17 cellular contexts compared by ENCODE assay signal in the genomic region with DNA sequence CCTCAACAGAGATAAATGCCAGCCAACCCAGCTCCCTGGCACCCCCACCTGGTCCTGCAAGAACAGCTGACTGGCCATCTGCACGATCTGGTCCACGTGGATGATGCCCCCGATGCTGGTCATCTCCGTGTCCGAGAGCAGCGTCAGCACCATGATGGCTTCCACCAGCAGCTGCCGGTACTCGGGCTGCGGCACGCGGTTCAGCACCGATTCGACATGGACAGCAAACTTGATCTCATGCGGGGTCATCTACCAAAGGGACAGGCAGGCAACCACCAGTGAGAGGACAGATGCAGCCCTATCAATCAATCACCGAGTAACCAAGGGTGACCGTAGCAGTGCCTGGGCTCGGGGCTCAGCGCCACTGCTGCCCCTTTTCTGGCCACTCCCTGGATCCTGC.
"Had no signal": no experiment of that assay in that cellular context is flagged by ENCODE, and none has a peak within 500 bp of the region (broad histone marks: within the 10 kb centered on the region; RNA-seq: fewer than 3 reads in every experiment).

No MANE protein-coding gene starts in this region.

- H3K36me3 ChIP-seq: breast epithelium, pancreas had no signal

- H3K27me3 Mint-ChIP-seq: activated naive CD8-positive, alpha-beta T cell treated with anti-CD3 and anti-CD28 coated beads, Interleukin-2, amount 10 ng/mL, durations not matched to agents 7 days and 5 days; memory B cell; naive thymus-derived CD4-positive, alpha-beta T cell; stimulated activated naive B cell treated with anti-CD40 and anti-IgM and Interleukin-4, amounts not matched to agents 10 μg/mL and 1 μg/mL and 100 μg/mL, for 72 hours had no signal

- H3K4me2 ChIP-seq: hepatocyte had no signal

- DNase-seq: activated naive CD8-positive, alpha-beta T cell treated with anti-CD3 and anti-CD28 coated beads, Interleukin-2, amount 10 ng/mL, durations not matched to agents 7 days and 5 days; endodermal cell; erythroblast; kidney; left lung; mucosa of descending colon; naive thymus-derived CD4-positive, alpha-beta T cell; pancreas; stimulated activated CD4-positive, alpha-beta T cell treated with anti-CD3 and anti-CD28 coated beads, Interleukin-15, amount 100 ng/mL, for 24 hours; stimulated activated CD4-positive, alpha-beta T cell treated with anti-CD3 and anti-CD28 coated beads, Interleukin-4, amount 100 ng/mL, for 1 hour; stimulated activated naive B cell treated with anti-CD40 and anti-IgM and Interleukin-4, amounts not matched to agents 10 μg/mL and 1 μg/mL and 100 μg/mL, for 72 hours; trophoblast cell had no signal

- H3K9me3 ChIP-seq: breast epithelium, left lung, mucosa of descending colon, pancreas had no signal

- H3K27ac Mint-ChIP-seq: activated naive CD8-positive, alpha-beta T cell treated with anti-CD3 and anti-CD28 coated beads, Interleukin-2, amount 10 ng/mL, durations not matched to agents 7 days and 5 days; activated T-helper 1 cell treated with anti-CD3 and anti-CD28 coated beads, Interleukin-12 subunit alpha, Interleukin-12 subunit beta, Interleukin-2, Interleukin-4 antibody, amounts not matched to agents 30 ng/mL and 10 ng/mL and 1 ng/mL, durations not matched to agents 14 hours and 24 hours and 36 hours; endodermal cell; memory B cell; naive thymus-derived CD4-positive, alpha-beta T cell; stimulated activated naive B cell treated with anti-CD40 and anti-IgM and Interleukin-4, amounts not matched to agents 10 μg/mL and 1 μg/mL and 100 μg/mL, for 72 hours had no signal

- H3K4me1 ChIP-seq: breast epithelium, left lung, pancreas had no signal

- H3K4me3 ChIP-seq: breast epithelium, hepatocyte, left lung, mucosa of descending colon, pancreas had no signal

- H3K4me3 Mint-ChIP-seq: activated naive CD8-positive, alpha-beta T cell treated with anti-CD3 and anti-CD28 coated beads, Interleukin-2, amount 10 ng/mL, durations not matched to agents 7 days and 5 days; activated T-helper 1 cell treated with anti-CD3 and anti-CD28 coated beads, Interleukin-12 subunit alpha, Interleukin-12 subunit beta, Interleukin-2, Interleukin-4 antibody, amounts not matched to agents 30 ng/mL and 10 ng/mL and 1 ng/mL, durations not matched to agents 14 hours and 24 hours and 36 hours; endodermal cell; memory B cell; naive thymus-derived CD4-positive, alpha-beta T cell; stimulated activated naive B cell treated with anti-CD40 and anti-IgM and Interleukin-4, amounts not matched to agents 10 μg/mL and 1 μg/mL and 100 μg/mL, for 72 hours had no signal

- H3K36me3 Mint-ChIP-seq: activated naive CD8-positive, alpha-beta T cell treated with anti-CD3 and anti-CD28 coated beads, Interleukin-2, amount 10 ng/mL, durations not matched to agents 7 days and 5 days; naive thymus-derived CD4-positive, alpha-beta T cell had no signal

- ATAC-seq: activated CD4-positive, CD25-positive, alpha-beta regulatory T cell treated with anti-CD3 and anti-CD28 coated beads, Interleukin-2, amount 50 U/mL, for 24 hours; left lung; mucosa of descending colon; naive thymus-derived CD4-positive, alpha-beta T cell; pancreas; stimulated activated naive B cell treated with anti-CD40 and anti-IgM and Interleukin-4, amounts not matched to agents 10 μg/mL and 1 μg/mL and 100 μg/mL, for 72 hours had no signal

- H3K4me1 Mint-ChIP-seq: endodermal cell; memory B cell; stimulated activated naive B cell treated with anti-CD40 and anti-IgM and Interleukin-4, amounts not matched to agents 10 μg/mL and 1 μg/mL and 100 μg/mL, for 72 hours had no signal

- H3K9me3 Mint-ChIP-seq: activated naive CD8-positive, alpha-beta T cell treated with anti-CD3 and anti-CD28 coated beads, Interleukin-2, amount 10 ng/mL, durations not matched to agents 7 days and 5 days; activated T-helper 1 cell treated with anti-CD3 and anti-CD28 coated beads, Interleukin-12 subunit alpha, Interleukin-12 subunit beta, Interleukin-2, Interleukin-4 antibody, amounts not matched to agents 30 ng/mL and 10 ng/mL and 1 ng/mL, durations not matched to agents 14 hours and 24 hours and 36 hours; memory B cell; naive thymus-derived CD4-positive, alpha-beta T cell; stimulated activated naive B cell treated with anti-CD40 and anti-IgM and Interleukin-4, amounts not matched to agents 10 μg/mL and 1 μg/mL and 100 μg/mL, for 72 hours had no signal

- H3K79me2 ChIP-seq: hepatocyte had no signal

- FAIRE-seq: kidney, pancreas had no signal

- H3K27ac ChIP-seq: breast epithelium, hepatocyte, left lung, pancreas had no signal

- H3K27me3 ChIP-seq: hepatocyte, left lung, pancreas had no signal

- H2AFZ ChIP-seq: hepatocyte had no signal
